In genomic region chr14:35506927-35507326, GRCh38 we compare ENCODE assay signal across 25 cellular contexts. TPM values are rescaled to one million over a fixed set of nuclear protein-coding genes. Genes with fewer than 3 reads are reported as not detected.
DNase-seq lines count a peak whose midpoint lies in the region; ATAC-seq, FAIRE-seq and TF ChIP-seq lines count a peak whose summit lies in the region.
"Had no signal": no experiment of that assay in that cellular context is flagged by ENCODE, and none has a peak within 500 bp of the region (broad histone marks: within the 10 kb centered on the region; RNA-seq: fewer than 3 reads in every experiment).

No MANE protein-coding gene starts in this region.

- no peak overlapping the region for H3K27ac Mint-ChIP-seq in astrocyte (ENCODE audit: unreplicated experiment)
- H3K27ac Mint-ChIP-seq: activated naive CD4-positive, alpha-beta T cell treated with anti-CD3 and anti-CD28 coated beads, Interleukin-2, amount 10 ng/mL, durations not matched to agents 7 days and 5 days; dendritic cell treated with granulocyte-macrophage colony-stimulating factor and Interleukin-4, amounts not matched to agents 40 ng/mL and 50 ng/mL, for 4 days; immature natural killer cell; naive B cell had no signal

- H3K36me3 ChIP-seq in BLaER1 (no peaks in the 10 kb centered on the region), astrocyte (ENCODE audit: insufficient read depth, low read length) (no peaks in the 10 kb centered on the region), keratinocyte (ENCODE audit: control insufficient read depth in 2 of 2, extremely low read depth in 1 of 2, insufficient read depth in 2 of 2, low read length in 2 of 2) (no peaks in the 10 kb centered on the region)
- H3K36me3 ChIP-seq: HAP-1, pancreas, SJSA1 had no signal

- H3K9me3 Mint-ChIP-seq in astrocyte (ENCODE audit: unreplicated experiment), result peaks cover under 1% of the 10 kb centered on the region
- H3K9me3 Mint-ChIP-seq: activated naive CD4-positive, alpha-beta T cell treated with anti-CD3 and anti-CD28 coated beads, Interleukin-2, amount 10 ng/mL, durations not matched to agents 7 days and 5 days; dendritic cell treated with granulocyte-macrophage colony-stimulating factor and Interleukin-4, amounts not matched to agents 40 ng/mL and 50 ng/mL, for 4 days; immature natural killer cell; naive B cell had no signal

- H3K9me3 ChIP-seq in BLaER1 (no peaks in the 10 kb centered on the region), astrocyte (ENCODE audit: insufficient read depth, low read depth, low read length) (no peaks in the 10 kb centered on the region), keratinocyte (ENCODE audit: control insufficient read depth, low read depth, low read length) (no peaks in the 10 kb centered on the region)
- H3K9me3 ChIP-seq: HAP-1, pancreas, SJSA1 had no signal

- H4K20me1 ChIP-seq in BLaER1 (no peaks in the 10 kb centered on the region), astrocyte (ENCODE audit: insufficient read depth, low read length) (no peaks in the 10 kb centered on the region), keratinocyte (ENCODE audit: control insufficient read depth, extremely low read depth, insufficient read depth, low read length) (no peaks in the 10 kb centered on the region)

- DNase-seq in HT1080 (ENCODE audit: low read depth) (peak; percentile 91), astrocyte (ENCODE audit: low read depth) (peak; percentile 35), keratinocyte (ENCODE audit: low read depth, low spot score) (no peak), NCI-H748 treated with DMSO at 0.1 percent for 48 hours (lab: John Stamatoyannopoulos, UW) (no peak)
- DNase-seq: activated CD4-positive, alpha-beta T cell treated with anti-CD3 and anti-CD28 coated beads, Interleukin-2, amount 50 U/mL, for 4 hours; activated naive CD4-positive, alpha-beta T cell treated with anti-CD3 and anti-CD28 coated beads, Interleukin-2, amount 10 ng/mL, durations not matched to agents 7 days and 5 days; activated T-cell treated with anti-CD3 and anti-CD28 coated beads, Interleukin-2, amount 50 U/mL, for 1 hour; C1 segment of cervical spinal cord; head of caudate nucleus; immature natural killer cell; naive B cell; NCI-H1694; NCI-H446 treated with DMSO at 0.1 percent for 48 hours; pancreas; T-helper 9 cell had no signal

- no peak overlapping the region for H2AFZ ChIP-seq in astrocyte (ENCODE audit: low read depth, low read length)
- no peak overlapping the region for H2AFZ ChIP-seq in keratinocyte (ENCODE audit: control insufficient read depth, low read length)

- H3K4me1 Mint-ChIP-seq in astrocyte (ENCODE audit: low read depth, unreplicated experiment), result no peaks in the 10 kb centered on the region
- H3K4me1 Mint-ChIP-seq: activated naive CD4-positive, alpha-beta T cell treated with anti-CD3 and anti-CD28 coated beads, Interleukin-2, amount 10 ng/mL, durations not matched to agents 7 days and 5 days; immature natural killer cell; naive B cell had no signal

- H3K36me3 Mint-ChIP-seq in astrocyte (ENCODE audit: low read depth, unreplicated experiment), result no peaks in the 10 kb centered on the region
- H3K36me3 Mint-ChIP-seq: activated naive CD4-positive, alpha-beta T cell treated with anti-CD3 and anti-CD28 coated beads, Interleukin-2, amount 10 ng/mL, durations not matched to agents 7 days and 5 days; immature natural killer cell; naive B cell had no signal

- H3K9me1 ChIP-seq in keratinocyte (ENCODE audit: control insufficient read depth, extremely low read depth, insufficient read depth, low read length), result no peaks in the 10 kb centered on the region

- H3K4me3 ChIP-seq in BLaER1 (no peak overlapping the region), astrocyte (ENCODE audit: insufficient read depth, low read depth, low read length) (no peak overlapping the region), keratinocyte (ENCODE audit: control insufficient read depth in 2 of 3, extremely low read depth in 1 of 3, insufficient read depth in 2 of 3, low read depth in 1 of 3, low read length in 3 of 3) (no peak overlapping the region)
- H3K4me3 ChIP-seq: HAP-1, lung, pancreas, SJSA1, skin epidermis had no signal

- H3K27me3 ChIP-seq in BLaER1, result no peaks in the 10 kb centered on the region
- H3K27me3 ChIP-seq in astrocyte (ENCODE audit: insufficient read depth, low read length), result no peaks in the 10 kb centered on the region
- H3K27me3 ChIP-seq in keratinocyte (ENCODE audit: control insufficient read depth, extremely low read depth, insufficient read depth, low read length), result peaks cover 3% of the 10 kb centered on the region
- H3K27me3 ChIP-seq: pancreas had no signal

- FAIRE-seq in astrocyte (lab: Jason Lieb, UNC), result peak; percentile 68
- FAIRE-seq in keratinocyte (lab: Jason Lieb, UNC), result peak; percentile 46
- FAIRE-seq: pancreas had no signal

- no peaks in the 10 kb centered on the region for H3K79me2 ChIP-seq in astrocyte (ENCODE audit: insufficient read depth, low read length)
- no peaks in the 10 kb centered on the region for H3K79me2 ChIP-seq in keratinocyte (ENCODE audit: control insufficient read depth, insufficient read depth, low read length)

- no peak overlapping the region for H3K4me3 Mint-ChIP-seq in astrocyte (ENCODE audit: unreplicated experiment)
- H3K4me3 Mint-ChIP-seq: activated naive CD4-positive, alpha-beta T cell treated with anti-CD3 and anti-CD28 coated beads, Interleukin-2, amount 10 ng/mL, durations not matched to agents 7 days and 5 days; dendritic cell treated with granulocyte-macrophage colony-stimulating factor and Interleukin-4, amounts not matched to agents 40 ng/mL and 50 ng/mL, for 4 days; immature natural killer cell; naive B cell had no signal

- dilution Hi-C loops in keratinocyte (cut with MboI; ENCODE audit: extremely low pct_ligation_motif_present, low sequenced_read_pairs), result no loop called here

- H3K27ac ChIP-seq in BLaER1 (no peak overlapping the region), astrocyte (ENCODE audit: low read depth, low read length) (no peak overlapping the region), keratinocyte (ENCODE audit: control insufficient read depth, insufficient read depth, low read length) (no peak overlapping the region)
- H3K27ac ChIP-seq: pancreas, SJSA1, skin epidermis had no signal

- ATAC-seq in GM18511 (IDR thresholded peaks at IDR 0.05; ENCODE audit: unreplicated experiment), result no peak
- no peak for ATAC-seq in GM21576 (IDR thresholded peaks at IDR 0.05; ENCODE audit: unreplicated experiment)
- no peak for ATAC-seq in HG02759 (IDR thresholded peaks at IDR 0.05; ENCODE audit: unreplicated experiment)
- ATAC-seq: pancreas had no signal

- no peak for TF ChIP-seq CTCF in astrocyte (IDR thresholded peaks at IDR 0.05; ENCODE audit: insufficient read depth, low read depth, low read length)
- TF ChIP-seq CTCF in keratinocyte (optimal IDR thresholded peaks at IDR 0.05 in 1 of 3, IDR thresholded peaks at IDR 0.05 in 1 of 3, conservative IDR thresholded peaks at IDR 0.05 in 1 of 3; ENCODE audit: extremely low read depth in 1 of 3, insufficient read depth in 2 of 3, low read length in 3 of 3), result no peak

- peaks cover 8% of the 10 kb centered on the region for H3K4me1 ChIP-seq in BLaER1
- H3K4me1 ChIP-seq in astrocyte (ENCODE audit: insufficient read depth, low read length), result no peaks in the 10 kb centered on the region
- H3K4me1 ChIP-seq in keratinocyte (ENCODE audit: control insufficient read depth, extremely low read depth, insufficient read depth, low read length), result no peaks in the 10 kb centered on the region
- H3K4me1 ChIP-seq: HAP-1, pancreas, SJSA1 had no signal

- H3K9ac ChIP-seq in BLaER1 (no peak overlapping the region), astrocyte (ENCODE audit: low read length) (no peak overlapping the region), keratinocyte (ENCODE audit: control insufficient read depth, extremely low read depth, insufficient read depth, low read length) (no peak overlapping the region)

- no peaks in the 10 kb centered on the region for H3K27me3 Mint-ChIP-seq in astrocyte (ENCODE audit: low read depth, unreplicated experiment)

- H3K4me2 ChIP-seq in BLaER1 (peak overlapping the region; percentile 31), astrocyte (ENCODE audit: low read length) (peak overlapping the region; percentile 21), keratinocyte (ENCODE audit: control insufficient read depth, extremely low read depth, insufficient read depth, low read depth, low read length) (no peak overlapping the region)

RNA-seq across cellular contexts. Expression of gene INSM2, which starts 27.0 kb away (rescaled TPM):
- 0.02 TPM in 1 of 2 replicates, not detected in the other for total RNA-seq in HT1080 (2014; rRNA removed; shearing (Covaris generic))
- not detected in 2 replicates for polyA plus RNA-seq in HT1080 (2015; cell fraction: cytosol; rRNA removed)
- not detected in 2 replicates for polyA plus RNA-seq in HT1080 (2015; cell fraction: nucleus; rRNA removed)
- not detected in 2 replicates for total RNA-seq in astrocyte
- polyA plus RNA-seq in keratinocyte, result not detected in 3 replicates
- polyA plus RNA-seq in keratinocyte (2011; ENCODE audit: low read depth), result not detected
- not detected in 2 replicates for polyA plus RNA-seq in keratinocyte (2011; cell fraction: cytosol; rRNA removed)
- not detected in 2 replicates for polyA plus RNA-seq in keratinocyte (2011; cell fraction: nucleus; rRNA removed)
- polyA plus RNA-seq in keratinocyte (2012; ENCODE audit: low replicate concordance), result 0.04 TPM in 1 of 2 replicates, not detected in the other
- not detected in 3 replicates for polyA minus RNA-seq in keratinocyte
- not detected for polyA minus RNA-seq in keratinocyte (2011; cell fraction: cytosol; rRNA and poly(A)+ RNA removed)
- not detected in 2 replicates for polyA minus RNA-seq in keratinocyte (2011; cell fraction: nucleus; rRNA and poly(A)+ RNA removed)
- total RNA-seq: epithelial cell of proximal tubule, pancreas, SJSA1 had no signal
- polyA plus RNA-seq: immature natural killer cell, pancreas had no signal

Comparison
In these comparisons a context has a peak if more than half of its experiments do, and no peak if none do; other contexts are left out.
1. DNase-seq: peak in HT1080 (single experiment) and astrocyte (single experiment); none in keratinocyte (single experiment) and NCI-H748 treated with DMSO at 0.1 percent for 48 hours (single experiment).